26 cellular contexts compared by ENCODE assay signal in genomic region chr2:9360701-9361100, GRCh38.
"Had no signal": no experiment of that assay in that cellular context is flagged by ENCODE, and none has a peak within 500 bp of the region (broad histone marks: within the 10 kb centered on the region; RNA-seq: fewer than 3 reads in every experiment).

No MANE protein-coding gene starts in this region.

- H3K4me3 Mint-ChIP-seq: activated CD4-positive, alpha-beta memory T cell treated with anti-CD3 and anti-CD28 coated beads for 36 hours; activated CD4-positive, alpha-beta T cell treated with anti-CD3 and anti-CD28 coated beads, Interleukin-2, amount 10 ng/mL, durations not matched to agents 24 days and 14 days; activated naive CD4-positive, alpha-beta T cell treated with anti-CD3 and anti-CD28 coated beads, Interleukin-2, amount 10 ng/mL, durations not matched to agents 7 days and 5 days; activated naive CD8-positive, alpha-beta T cell treated with anti-CD3 and anti-CD28 coated beads, Interleukin-2, amount 10 ng/mL, durations not matched to agents 7 days and 5 days; activated T-helper 1 cell treated with anti-CD3 and anti-CD28 coated beads, Interleukin-12 subunit alpha, Interleukin-12 subunit beta, Interleukin-2, Interleukin-4 antibody, amounts not matched to agents 30 ng/mL and 10 ng/mL and 1 ng/mL, durations not matched to agents 14 hours and 24 hours and 36 hours; dendritic cell treated with granulocyte-macrophage colony-stimulating factor and Interleukin-4, amounts not matched to agents 40 ng/mL and 50 ng/mL, for 4 days; endodermal cell; nephron had no signal

- H3K4me3 ChIP-seq: left lung, lower lobe of right lung, testis, transverse colon had no signal

- H3K27ac Mint-ChIP-seq: activated CD4-positive, alpha-beta memory T cell treated with anti-CD3 and anti-CD28 coated beads for 36 hours; activated CD4-positive, alpha-beta T cell treated with anti-CD3 and anti-CD28 coated beads, Interleukin-2, amount 10 ng/mL, durations not matched to agents 24 days and 14 days; activated naive CD4-positive, alpha-beta T cell treated with anti-CD3 and anti-CD28 coated beads, Interleukin-2, amount 10 ng/mL, durations not matched to agents 7 days and 5 days; activated naive CD8-positive, alpha-beta T cell treated with anti-CD3 and anti-CD28 coated beads, Interleukin-2, amount 10 ng/mL, durations not matched to agents 7 days and 5 days; activated T-helper 1 cell treated with anti-CD3 and anti-CD28 coated beads, Interleukin-12 subunit alpha, Interleukin-12 subunit beta, Interleukin-2, Interleukin-4 antibody, amounts not matched to agents 30 ng/mL and 10 ng/mL and 1 ng/mL, durations not matched to agents 14 hours and 24 hours and 36 hours; dendritic cell treated with granulocyte-macrophage colony-stimulating factor and Interleukin-4, amounts not matched to agents 40 ng/mL and 50 ng/mL, for 4 days; endodermal cell; nephron had no signal

- H3K4me1 ChIP-seq: left lung, lower lobe of right lung, testis, transverse colon had no signal

- H3K27me3 Mint-ChIP-seq: dendritic cell treated with granulocyte-macrophage colony-stimulating factor and Interleukin-4, amounts not matched to agents 40 ng/mL and 50 ng/mL, for 4 days had no signal

- H3K36me3 Mint-ChIP-seq: activated CD4-positive, alpha-beta memory T cell treated with anti-CD3 and anti-CD28 coated beads for 36 hours; activated naive CD4-positive, alpha-beta T cell treated with anti-CD3 and anti-CD28 coated beads, Interleukin-2, amount 10 ng/mL, durations not matched to agents 7 days and 5 days; activated naive CD8-positive, alpha-beta T cell treated with anti-CD3 and anti-CD28 coated beads, Interleukin-2, amount 10 ng/mL, durations not matched to agents 7 days and 5 days had no signal

- DNase-seq: activated CD4-positive, alpha-beta memory T cell treated with anti-CD3 and anti-CD28 coated beads for 36 hours; activated CD4-positive, alpha-beta T cell treated with anti-CD3 and anti-CD28 coated beads, Interleukin-2, amount 10 ng/mL, durations not matched to agents 24 days and 14 days; activated CD8-positive, alpha-beta memory T cell treated with anti-CD3 and anti-CD28 coated beads, Interleukin-2, amount 50 U/mL, for 4 hours; activated gamma-delta T cell; activated naive CD4-positive, alpha-beta T cell treated with anti-CD3 and anti-CD28 coated beads, Interleukin-2, amount 10 ng/mL, durations not matched to agents 7 days and 5 days; activated naive CD8-positive, alpha-beta T cell treated with anti-CD3 and anti-CD28 coated beads, Interleukin-2, amount 10 ng/mL, durations not matched to agents 7 days and 5 days; activated T-cell treated with anti-CD3 and anti-CD28 coated beads, Interleukin-2, amount 50 U/mL, for 1 hour; amygdala; caudate nucleus; endodermal cell; left lung; lower lobe of right lung; mesendoderm; posterior cingulate gyrus; right cardiac atrium; stimulated activated CD4-positive, alpha-beta T cell treated with anti-CD3 and anti-CD28 coated beads, Interleukin-4, amount 100 ng/mL, for 1 hour; stimulated activated naive CD8-positive, alpha-beta T cell treated with anti-CD3 and anti-CD28 coated beads, Interleukin-15, Interleukin-2, amounts not matched to agents 100 U/mL and 50 U/mL, for 24 hours; T1000; testis; transverse colon; WERI-Rb-1 had no signal

- H3K9me3 Mint-ChIP-seq: activated CD4-positive, alpha-beta memory T cell treated with anti-CD3 and anti-CD28 coated beads for 36 hours; activated CD4-positive, alpha-beta T cell treated with anti-CD3 and anti-CD28 coated beads, Interleukin-2, amount 10 ng/mL, durations not matched to agents 24 days and 14 days; activated naive CD4-positive, alpha-beta T cell treated with anti-CD3 and anti-CD28 coated beads, Interleukin-2, amount 10 ng/mL, durations not matched to agents 7 days and 5 days; activated naive CD8-positive, alpha-beta T cell treated with anti-CD3 and anti-CD28 coated beads, Interleukin-2, amount 10 ng/mL, durations not matched to agents 7 days and 5 days; activated T-helper 1 cell treated with anti-CD3 and anti-CD28 coated beads, Interleukin-12 subunit alpha, Interleukin-12 subunit beta, Interleukin-2, Interleukin-4 antibody, amounts not matched to agents 30 ng/mL and 10 ng/mL and 1 ng/mL, durations not matched to agents 14 hours and 24 hours and 36 hours; dendritic cell treated with granulocyte-macrophage colony-stimulating factor and Interleukin-4, amounts not matched to agents 40 ng/mL and 50 ng/mL, for 4 days; endodermal cell; nephron had no signal

- ATAC-seq: activated CD4-positive, CD25-positive, alpha-beta regulatory T cell treated with anti-CD3 and anti-CD28 coated beads, Interleukin-2, amount 50 U/mL, for 24 hours; esophagus mucosa; left lung; lower lobe of right lung; right cardiac atrium; stimulated activated naive CD8-positive, alpha-beta T cell treated with anti-CD3 and anti-CD28 coated beads, Interleukin-15, Interleukin-2, amounts not matched to agents 100 U/mL and 50 U/mL, for 24 hours had no signal

- H3K4me1 Mint-ChIP-seq: activated CD4-positive, alpha-beta T cell treated with anti-CD3 and anti-CD28 coated beads, Interleukin-2, amount 10 ng/mL, durations not matched to agents 24 days and 14 days; activated naive CD4-positive, alpha-beta T cell treated with anti-CD3 and anti-CD28 coated beads, Interleukin-2, amount 10 ng/mL, durations not matched to agents 7 days and 5 days; activated naive CD8-positive, alpha-beta T cell treated with anti-CD3 and anti-CD28 coated beads, Interleukin-2, amount 10 ng/mL, durations not matched to agents 7 days and 5 days; nephron had no signal

- H3K27ac ChIP-seq: left lung, lower lobe of right lung, testis, transverse colon, WERI-Rb-1 had no signal

- H3K27me3 ChIP-seq: left lung, testis, transverse colon had no signal

- H3K9me3 ChIP-seq: left lung, lower lobe of right lung, testis, transverse colon had no signal
